22 cellular contexts compared by ENCODE assay signal in genomic region chr4:153905231-153905630, GRCh38.
"Had no signal": no experiment of that assay in that cellular context is flagged by ENCODE, and none has a peak within 500 bp of the region (broad histone marks: within the 10 kb centered on the region; RNA-seq: fewer than 3 reads in every experiment).

No MANE protein-coding gene starts in this region.

- H3K4me1 ChIP-seq: SJCRH30 had no signal

- H3K4me3 ChIP-seq: MG63, SJCRH30 had no signal

- H3K36me3 ChIP-seq: MG63, SJCRH30 had no signal

- DNase-seq: Karpas-422, KBM-7, MG63, NCI-H1092, NCI-H1105 treated with DMSO at 0.1 percent for 48 hours, NCI-H1417 treated with DMSO at 0.1 percent for 48 hours, NCI-H146, NCI-H1694 treated with DMSO at 0.1 percent for 48 hours, NCI-H1930, NCI-H2081, NCI-H2107, NCI-H2171, NCI-H226, NCI-H446, NCI-H510A, NCI-H524 treated with DMSO at 0.1 percent for 48 hours, NCI-H69, NCI-H774, RPMI8226, SHP77 treated with DMSO at 0.1 percent for 48 hours, SJCRH30 had no signal

- ATAC-seq: SK-N-SH treated with all-trans-retinoic acid at 6 μM for 48 hours had no signal

- H3K27me3 ChIP-seq: MG63, SJCRH30 had no signal

- H3K27ac ChIP-seq: SJCRH30 had no signal

- H3K9me3 ChIP-seq: MG63, SJCRH30 had no signal
